ENCODE assay signal across 12 cellular contexts in genomic region chr10:103636996-103637395, GRCh38.
DNase-seq lines count a peak whose midpoint lies in the region; ATAC-seq and TF ChIP-seq lines count a peak whose summit lies in the region.
"Had no signal": no experiment of that assay in that cellular context is flagged by ENCODE, and none has a peak within 500 bp of the region (broad histone marks: within the 10 kb centered on the region; RNA-seq: fewer than 3 reads in every experiment).

No MANE protein-coding gene starts in this region.

- H3K4me3 ChIP-seq in HUES64 (ENCODE audit: low read length) (no peak overlapping the region), colonic mucosa (no peak overlapping the region), mesodermal cell (ENCODE audit: extremely low read depth, insufficient read depth, low read length, poor library complexity, severe bottlenecking) (no peak overlapping the region), thoracic aorta (peak overlapping the region; percentile 64)

- H3K9me3 ChIP-seq in HUES64 (ENCODE audit: insufficient read depth, low read depth, low read length), result no peaks in the 10 kb centered on the region
- no peaks in the 10 kb centered on the region for H3K9me3 ChIP-seq in colonic mucosa
- no peaks in the 10 kb centered on the region for H3K9me3 ChIP-seq in mesodermal cell (ENCODE audit: control insufficient read depth, low read length)
- no peaks in the 10 kb centered on the region for H3K9me3 ChIP-seq in thoracic aorta

- peaks cover 32% of the 10 kb centered on the region for H3K4me1 ChIP-seq in HUES64 (ENCODE audit: insufficient read depth, low read length)
- peaks cover 5% of the 10 kb centered on the region for H3K4me1 ChIP-seq in colonic mucosa
- H3K4me1 ChIP-seq in mesodermal cell (ENCODE audit: control insufficient read depth, insufficient read depth, low read length, poor library complexity, severe bottlenecking), result no peaks in the 10 kb centered on the region
- peaks cover 31 to 74% of the 10 kb centered on the region in 2 donors for H3K4me1 ChIP-seq in thoracic aorta (ENCODE audit: control insufficient read depth in 1 of 2, low read depth in 2 of 2)

- H3K36me3 ChIP-seq in HUES64 (ENCODE audit: insufficient read depth, low read length), result no peaks in the 10 kb centered on the region
- no peaks in the 10 kb centered on the region for H3K36me3 ChIP-seq in colonic mucosa
- H3K36me3 ChIP-seq in mesodermal cell (ENCODE audit: control insufficient read depth, insufficient read depth, low read length), result peaks cover 42% of the 10 kb centered on the region
- no peaks in the 10 kb centered on the region for H3K36me3 ChIP-seq in thoracic aorta

- no peaks in the 10 kb centered on the region for H3K27me3 ChIP-seq in HUES64 (ENCODE audit: insufficient read depth, low read length)
- H3K27me3 ChIP-seq in colonic mucosa, result no peaks in the 10 kb centered on the region
- no peaks in the 10 kb centered on the region for H3K27me3 ChIP-seq in thoracic aorta (replicated peaks; ENCODE audit: insufficient read depth)

- H3K9ac ChIP-seq in HUES64 (ENCODE audit: low read depth, low read length), result no peak overlapping the region
- H3K9ac ChIP-seq in colonic mucosa (ENCODE audit: low read depth in 2 of 2, low read length in 2 of 2), result peak overlapping the region in 1 of 2 donors; percentile 21

- intact Hi-C loops in colonic mucosa (cut with DNase I), result no loop called here

- no peak for TF ChIP-seq CTCF in colonic mucosa (IDR thresholded peaks at IDR 0.05)
- TF ChIP-seq CTCF in thoracic aorta (IDR thresholded peaks at IDR 0.05), result no peak

- H3K27ac ChIP-seq in HUES64 (ENCODE audit: low read depth, low read length) (peak overlapping the region; percentile 67; the same call in 1 of the 2 replicates), colonic mucosa (peak overlapping the region; percentile 47), mesodermal cell (ENCODE audit: low read depth, low read length, severe bottlenecking) (peak overlapping the region; percentile 23), thoracic aorta (peak overlapping the region; percentile 90 to 97)

- DNase-seq in colonic mucosa, result no peak
- no peak for DNase-seq in thoracic aorta (ENCODE audit: low spot score)
- DNase-seq in inferior parietal cortex (ENCODE audit: extremely low spot score), result no peak
- no peak for DNase-seq in stimulated activated CD4-positive, alpha-beta T cell treated with anti-CD3 and anti-CD28 coated beads, Interleukin-4, amount 100 ng/mL, for 1 hour
- DNase-seq: activated CD8-positive, alpha-beta memory T cell treated with anti-CD3 and anti-CD28 coated beads for 24 hours; activated naive CD4-positive, alpha-beta T cell treated with anti-CD3 and anti-CD28 coated beads for 36 hours; CD8-positive, alpha-beta T cell; cortex of kidney; left colon had no signal

- no peak for ATAC-seq in thoracic aorta (ENCODE audit: insufficient number of reproducible peaks, low FRiP score, low read depth)
- ATAC-seq in GM19324 (IDR thresholded peaks at IDR 0.05; ENCODE audit: low FRiP score, unreplicated experiment), result no peak
- ATAC-seq: CD8-positive, alpha-beta T cell had no signal

- 91% methylated on average over 10 of the region's 10 CpGs for WGBS in HUES64
- WGBS in mesodermal cell (ENCODE audit: insufficient coverage in 2 of 2), 2 experiments, result 85 to 92% methylated on average over 7 to 9 of the region's 10 CpGs

Comparison
In these comparisons a context has a peak if more than half of its experiments do, and no peak if none do; other contexts are left out.
1. H3K27ac ChIP-seq: peak in every context shown above with its lines; median percentile 94 in thoracic aorta; 67 in HUES64; 47 in colonic mucosa; 23 in mesodermal cell.